Comparison of ENCODE assay signal across 33 cellular contexts in genomic region chr11:45076761-45077160, GRCh38.
"Had no signal": no experiment of that assay in that cellular context is flagged by ENCODE, and none has a peak within 500 bp of the region (broad histone marks: within the 10 kb centered on the region; RNA-seq: fewer than 3 reads in every experiment).

No MANE protein-coding gene starts in this region.

- H3K4me3 ChIP-seq: MG63, Peyer's patch had no signal

- H3K9me3 Mint-ChIP-seq: activated B cell treated with CpG ODN at 0.5 μM for 24 hours, T-cell had no signal

- H3K27ac ChIP-seq: Peyer's patch, RWPE1, VCaP had no signal

- H3K9me3 ChIP-seq: MG63, Peyer's patch had no signal

- H3K36me3 ChIP-seq: MG63, Peyer's patch had no signal

- H3K36me3 Mint-ChIP-seq: activated CD4-positive, alpha-beta memory T cell treated with anti-CD3 and anti-CD28 coated beads for 36 hours; activated naive CD4-positive, alpha-beta T cell treated with anti-CD3 and anti-CD28 coated beads, Interleukin-2, amount 10 ng/mL, durations not matched to agents 7 days and 5 days; activated naive CD8-positive, alpha-beta T cell; T-cell had no signal

- H3K27ac Mint-ChIP-seq: activated B cell treated with CpG ODN at 0.5 μM for 24 hours; activated CD4-positive, alpha-beta memory T cell treated with anti-CD3 and anti-CD28 coated beads for 36 hours; activated naive CD4-positive, alpha-beta T cell treated with anti-CD3 and anti-CD28 coated beads, Interleukin-2, amount 10 ng/mL, durations not matched to agents 7 days and 5 days; activated naive CD8-positive, alpha-beta T cell; activated naive CD8-positive, alpha-beta T cell treated with anti-CD3 and anti-CD28 coated beads, Interleukin-2, amount 50 U/mL, for 24 hours; T-helper 17 cell had no signal

- H3K4me3 Mint-ChIP-seq: activated B cell treated with CpG ODN at 0.5 μM for 24 hours; activated CD4-positive, alpha-beta memory T cell treated with anti-CD3 and anti-CD28 coated beads for 36 hours; activated naive CD4-positive, alpha-beta T cell treated with anti-CD3 and anti-CD28 coated beads, Interleukin-2, amount 10 ng/mL, durations not matched to agents 7 days and 5 days; activated naive CD8-positive, alpha-beta T cell; activated naive CD8-positive, alpha-beta T cell treated with anti-CD3 and anti-CD28 coated beads, Interleukin-2, amount 50 U/mL, for 24 hours; T-cell; T-helper 17 cell had no signal

- H3K27me3 Mint-ChIP-seq: activated B cell treated with CpG ODN at 0.5 μM for 24 hours; activated CD4-positive, alpha-beta memory T cell treated with anti-CD3 and anti-CD28 coated beads for 36 hours; activated naive CD8-positive, alpha-beta T cell; activated naive CD8-positive, alpha-beta T cell treated with anti-CD3 and anti-CD28 coated beads, Interleukin-2, amount 50 U/mL, for 24 hours; T-cell; T-helper 17 cell had no signal

- H3K27me3 ChIP-seq: Peyer's patch had no signal

- DNase-seq: activated B cell treated with CpG ODN at 0.5 μM for 24 hours; activated CD4-positive, alpha-beta memory T cell treated with anti-CD3 and anti-CD28 coated beads for 36 hours; activated CD4-positive, alpha-beta T cell treated with anti-CD3 and anti-CD28 coated beads for 4 hours; activated CD4-positive, alpha-beta T cell treated with anti-CD3 and anti-CD28 coated beads, Interleukin-2, amount 50 U/mL, for 1 hour; activated CD4-positive, CD25-positive, alpha-beta regulatory T cell treated with anti-CD3 and anti-CD28 coated beads, Interleukin-2, amount 50 U/mL, for 72 hours; activated CD8-positive, alpha-beta memory T cell treated with anti-CD3 and anti-CD28 coated beads, Interleukin-2, amount 50 U/mL, for 4 hours; activated effector memory CD4-positive, alpha-beta T cell treated with Interleukin-2 at 50 U/mL for 16 hours; activated naive CD4-positive, alpha-beta T cell treated with anti-CD3 and anti-CD28 coated beads, Interleukin-2, amount 10 ng/mL, durations not matched to agents 7 days and 5 days; activated naive CD8-positive, alpha-beta T cell treated with anti-CD3 and anti-CD28 coated beads, Interleukin-2, amount 50 U/mL, for 24 hours; activated T-cell treated with anti-CD3 and anti-CD28 coated beads, Interleukin-2, amount 50 U/mL, for 48 hours; amniotic stem cell; aorta; caudate nucleus; cerebellar nuclear complex; Kasumi-1; MG63; NCI-H1092; NCI-H1436 treated with DMSO at 0.1 percent for 48 hours; NCI-H1694 treated with DMSO at 0.1 percent for 48 hours; NCI-H2029; NCI-H345; NCI-H524 treated with DMSO at 0.1 percent for 48 hours; PC-3; Peyer's patch; SIG-M5; T-cell; T-helper 17 cell; T-helper 9 cell had no signal

- ATAC-seq: activated naive CD8-positive, alpha-beta T cell treated with anti-CD3 and anti-CD28 coated beads, Interleukin-2, amount 50 U/mL, for 24 hours; PC-3; Right ventricle myocardium inferior; SK-N-SH treated with all-trans-retinoic acid at 6 μM for 48 hours; T-cell; T-helper 17 cell had no signal
